Comparison of ENCODE assay signal across 10 cellular contexts in genomic region chr10:84204122-84204521, GRCh38. TPM values are rescaled to one million over a fixed set of nuclear protein-coding genes. Genes with fewer than 3 reads are reported as not detected.
DNase-seq lines count a peak whose midpoint lies in the region; ATAC-seq and TF ChIP-seq lines count a peak whose summit lies in the region.
"Had no signal": no experiment of that assay in that cellular context is flagged by ENCODE, and none has a peak within 500 bp of the region (broad histone marks: within the 10 kb centered on the region; RNA-seq: fewer than 3 reads in every experiment).

No MANE protein-coding gene starts in this region.

- no peaks in the 10 kb centered on the region for H3K79me2 ChIP-seq in mammary epithelial cell (ENCODE audit: insufficient read depth, low read length)

- BruUV-seq in mammary epithelial cell (replicated peaks; lab: Mats Ljungman, UMichigan), result no TSS peak

- no peak overlapping the region for H2AFZ ChIP-seq in mammary epithelial cell (ENCODE audit: low read depth, low read length)

- CTCF ChIA-PET in mammary epithelial cell (lab: Charles Lee; ENCODE audit: low non-redundant PET), result no interaction called here

- no peaks in the 10 kb centered on the region for H4K20me1 ChIP-seq in mammary epithelial cell (ENCODE audit: insufficient read depth, low read length)

- in situ Hi-C loops in mammary epithelial cell (cut with MboI; ENCODE audit: low sequenced_read_pairs in 2 of 2), result no loop called here

- intact Hi-C loops in right cardiac atrium (cut with DNase I), result loop anchor here in 1 of 4 donors (10.0 kb wide), 1 partner anchor 59 kb away; no protein-coding TSS in a partner anchor
- intact Hi-C loops in mammary epithelial cell (cut with micrococcal nuclease), result loop anchor here (2.0 kb wide), 1 partner anchor 25 kb away; no protein-coding TSS in a partner anchor
- intact Hi-C loops in upper lobe of right lung (cut with DNase I), result no loop called here

- ATAC-seq in right cardiac atrium, result no peak
- peak; percentile 62 for ATAC-seq in HG03342 (IDR thresholded peaks at IDR 0.05; ENCODE audit: unreplicated experiment)
- ATAC-seq in upper lobe of right lung, result peak; percentile 15

- peak; percentile 36 for TF ChIP-seq CTCF in cardiac muscle cell (IDR thresholded peaks at IDR 0.05; ENCODE audit: low read depth, low read length)
- TF ChIP-seq CTCF in mammary epithelial cell (conservative IDR thresholded peaks at IDR 0.05 in 1 of 2, IDR thresholded peaks at IDR 0.05 in 1 of 2; ENCODE audit: extremely low read depth in 1 of 2, insufficient read depth in 1 of 2, low read depth in 1 of 2, low read length in 2 of 2), result peak; percentile 57 to 65
- TF ChIP-seq CTCF in upper lobe of right lung (IDR thresholded peaks at IDR 0.05), result peak; percentile 21

- H3K9me3 ChIP-seq in cardiac muscle cell (ENCODE audit: low read depth) (no peaks in the 10 kb centered on the region), right cardiac atrium (ENCODE audit: control insufficient read depth, low read length) (no peaks in the 10 kb centered on the region), mammary epithelial cell (replicated peaks; ENCODE audit: insufficient read depth, low read length) (no peaks in the 10 kb centered on the region), upper lobe of right lung (no peaks in the 10 kb centered on the region)

- H3K4me2 ChIP-seq in mammary epithelial cell (ENCODE audit: insufficient read depth, low read depth, low read length), result no peak overlapping the region

- peaks cover 17% of the 10 kb centered on the region for H3K27me3 ChIP-seq in cardiac muscle cell
- no peaks in the 10 kb centered on the region for H3K27me3 ChIP-seq in right cardiac atrium (ENCODE audit: control insufficient read depth, insufficient read depth)
- no peaks in the 10 kb centered on the region for H3K27me3 ChIP-seq in mammary epithelial cell (ENCODE audit: insufficient read depth, low read length)
- peaks cover 14% of the 10 kb centered on the region for H3K27me3 ChIP-seq in upper lobe of right lung

- no peaks in the 10 kb centered on the region for H3K36me3 ChIP-seq in cardiac muscle cell
- no peaks in the 10 kb centered on the region for H3K36me3 ChIP-seq in mammary epithelial cell (ENCODE audit: insufficient read depth, low read length)
- H3K36me3 ChIP-seq in upper lobe of right lung, result no peaks in the 10 kb centered on the region

- H3K9ac ChIP-seq in mammary epithelial cell (ENCODE audit: insufficient read depth, low read length), result no peak overlapping the region

- H3K4me1 ChIP-seq in cardiac muscle cell (ENCODE audit: low read depth), result no peaks in the 10 kb centered on the region
- no peaks in the 10 kb centered on the region for H3K4me1 ChIP-seq in right cardiac atrium (ENCODE audit: control insufficient read depth, insufficient read depth, low read length)
- no peaks in the 10 kb centered on the region for H3K4me1 ChIP-seq in mammary epithelial cell (ENCODE audit: insufficient read depth, low read length)
- no peaks in the 10 kb centered on the region for H3K4me1 ChIP-seq in upper lobe of right lung

- dilution Hi-C loops in mammary epithelial cell (cut with HindIII; ENCODE audit: low sequenced_read_pairs), result no loop called here

- no peak overlapping the region for H3K27ac ChIP-seq in cardiac muscle cell
- no peak overlapping the region for H3K27ac ChIP-seq in right cardiac atrium (ENCODE audit: low read length)
- no peak overlapping the region for H3K27ac ChIP-seq in mammary epithelial cell (ENCODE audit: insufficient read depth, low read depth, low read length)
- no peak overlapping the region for H3K27ac ChIP-seq in upper lobe of right lung

- H3K4me3 ChIP-seq in cardiac muscle cell, result no peak overlapping the region
- no peak overlapping the region for H3K4me3 ChIP-seq in right cardiac atrium (ENCODE audit: low read length)
- no peak overlapping the region for H3K4me3 ChIP-seq in mammary epithelial cell (replicated peaks in 1 of 3; ENCODE audit: insufficient read depth in 1 of 3, low read depth in 2 of 3, low read length in 3 of 3)
- H3K4me3 ChIP-seq in upper lobe of right lung, result no peak overlapping the region

- 89% methylated on average over 4 of the region's 4 CpGs for WGBS in right cardiac atrium
- WGBS in mammary epithelial cell (ENCODE audit: low coverage, missing lambda C conversion rate), result 91% methylated on average over 4 of the region's 4 CpGs

- DNase-seq in cardiac muscle cell (ENCODE audit: low read depth in 1 of 2, low spot score in 1 of 2) (no peak), right cardiac atrium (no peak), mammary epithelial cell (no peak), upper lobe of right lung (no peak), pons (ENCODE audit: low spot score) (no peak), SW 1271 (lab: John Stamatoyannopoulos, UW) (no peak)
- no peak for DNase-seq in stimulated activated CD4-positive, alpha-beta T cell treated with anti-CD3 and anti-CD28 coated beads, Interleukin-4, amount 100 ng/mL, for 4 hours

RNA-seq across cellular contexts. Expression of gene CDHR1, which starts 9.8 kb away (rescaled TPM):
- total RNA-seq in cardiac muscle cell (0.12 and 0.18 TPM in 2 replicates), right cardiac atrium (1 to 10 TPM; 2.4 to 9.1 (median 5.3) TPM), mammary epithelial cell (10 to 100 TPM in 1 of 2 donors, 1 to 10 TPM in 1; 8.8 to 27.4 TPM), upper lobe of right lung (0.35 TPM)
- polyA plus RNA-seq in cardiac muscle cell (0.59 and 0.72 TPM in 2 replicates), right cardiac atrium (3.6 TPM), mammary epithelial cell (8.8 TPM)
- 9.9 TPM for polyA minus RNA-seq in mammary epithelial cell
- total RNA-seq: Daoy had no signal

RNA-seq across cellular contexts. Expression of gene LRIT2, which starts 21.2 kb away (rescaled TPM):
- total RNA-seq in cardiac muscle cell (not detected in 2 replicates), right cardiac atrium (not detected), mammary epithelial cell (not detected), upper lobe of right lung (not detected)
- polyA plus RNA-seq in cardiac muscle cell (not detected in 2 replicates), right cardiac atrium (not detected), mammary epithelial cell (not detected)
- not detected for polyA minus RNA-seq in mammary epithelial cell
- total RNA-seq: Daoy had no signal
- polyA plus RNA-seq: thymus had no signal

RNA-seq across cellular contexts. Expression of gene GPR15LG, which starts 30.5 kb away (rescaled TPM):
- total RNA-seq in cardiac muscle cell (not detected in 2 replicates), right cardiac atrium (not detected), mammary epithelial cell (under 1 TPM in 1 of 2 donors, not detected in 1; 0.33 TPM), upper lobe of right lung (not detected)
- polyA plus RNA-seq in cardiac muscle cell (not detected in 2 replicates), right cardiac atrium (not detected), mammary epithelial cell (not detected)
- polyA minus RNA-seq in mammary epithelial cell, result not detected
- total RNA-seq: Daoy had no signal

RNA-seq across cellular contexts. Expression of gene LRIT1, which starts 37.2 kb away (rescaled TPM):
- total RNA-seq in cardiac muscle cell (not detected in 2 replicates), right cardiac atrium (under 1 TPM in 1 of 4 donors, not detected in 3; 0.09 TPM), mammary epithelial cell (not detected), upper lobe of right lung (not detected)
- polyA plus RNA-seq in cardiac muscle cell (not detected in 2 replicates), right cardiac atrium (not detected), mammary epithelial cell (not detected)
- polyA minus RNA-seq in mammary epithelial cell, result not detected
- total RNA-seq: Daoy had no signal
- polyA plus RNA-seq: thymus had no signal

RNA-seq across cellular contexts. Expression of gene RGR, which starts 40.7 kb away (rescaled TPM):
- total RNA-seq in cardiac muscle cell, result not detected in 2 replicates
- polyA plus RNA-seq in cardiac muscle cell, result not detected in 2 replicates
- under 1 TPM in 3 of 4 donors, not detected in 1; 0.36 to 0.79 (median 0.49) TPM for total RNA-seq in right cardiac atrium
- polyA plus RNA-seq in right cardiac atrium, result 2.2 TPM
- not detected for total RNA-seq in mammary epithelial cell
- polyA plus RNA-seq in mammary epithelial cell, result not detected
- not detected for polyA minus RNA-seq in mammary epithelial cell
- total RNA-seq in upper lobe of right lung, result 0.41 TPM
- total RNA-seq: Daoy had no signal

Comparison
In these comparisons a context has a peak if more than half of its experiments do, and no peak if none do; other contexts are left out.
1. ATAC-seq: peak in HG03342 (single experiment) and upper lobe of right lung (single experiment); none in right cardiac atrium (0 of 2).
2. Peak in every context shown above with its lines, with median percentiles within 50 percentile points of each other: CTCF ChIP-seq.